Comparison of ENCODE assay signal across 1 cellular context in the genomic region with DNA sequence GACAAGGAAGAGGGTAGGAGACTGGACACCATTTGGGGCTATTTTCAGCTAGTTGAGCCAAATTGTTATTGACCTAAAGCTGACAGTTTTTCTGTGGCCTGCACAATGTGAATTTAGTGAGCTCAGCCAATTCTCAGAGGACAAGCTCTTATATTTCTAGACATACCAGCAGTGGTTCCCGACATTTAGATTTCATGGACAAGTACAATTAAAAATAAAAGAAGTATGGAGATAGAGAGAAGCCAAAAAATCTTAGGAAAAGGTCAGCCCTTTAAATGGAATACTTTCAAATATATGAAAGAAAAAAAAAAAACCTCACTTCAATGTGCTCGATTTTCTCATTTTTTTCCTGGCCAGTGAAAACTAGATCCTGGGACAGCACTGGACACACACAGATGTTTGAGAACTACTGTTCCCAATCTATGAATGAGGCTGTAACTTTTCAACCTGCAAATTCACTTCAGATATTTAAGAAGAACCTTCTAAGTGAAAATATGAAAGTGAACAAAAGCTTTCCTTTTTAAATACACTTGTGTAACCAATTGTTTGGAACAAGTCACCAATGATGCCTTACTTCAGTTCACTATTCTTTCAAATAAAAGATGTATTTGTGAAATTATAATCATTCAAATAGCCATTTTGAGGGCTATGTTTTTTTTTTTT.
TF ChIP-seq lines count a peak whose summit lies in the region.

No MANE protein-coding gene starts in this region.

TF ChIP-seq in GM23338, 12 proteins besides CTCF, POLR2A, EP300 and RAD21:
- TF ChIP-seq ZNF114 (CRISPR knock-in tag; IDR thresholded peaks at IDR 0.05) (no peak), JUNB (IDR thresholded peaks at IDR 0.05; ENCODE audit: unreplicated experiment) (no peak), POLR2AphosphoS5 (IDR thresholded peaks at IDR 0.05; ENCODE audit: low read depth) (no peak), ZNF331 (CRISPR knock-in tag; IDR thresholded peaks at IDR 0.05; ENCODE audit: low read depth) (no peak), CREB1 (CRISPR knock-in tag; IDR thresholded peaks at IDR 0.05; ENCODE audit: low read depth) (no peak), NANOG (IDR thresholded peaks at IDR 0.05; ENCODE audit: borderline replicate concordance) (no peak), EZH2 (IDR thresholded peaks at IDR 0.05; ENCODE audit: low read depth, unreplicated experiment) (no peak)
